Comparison of ENCODE assay signal across 11 cellular contexts in the genomic region with DNA sequence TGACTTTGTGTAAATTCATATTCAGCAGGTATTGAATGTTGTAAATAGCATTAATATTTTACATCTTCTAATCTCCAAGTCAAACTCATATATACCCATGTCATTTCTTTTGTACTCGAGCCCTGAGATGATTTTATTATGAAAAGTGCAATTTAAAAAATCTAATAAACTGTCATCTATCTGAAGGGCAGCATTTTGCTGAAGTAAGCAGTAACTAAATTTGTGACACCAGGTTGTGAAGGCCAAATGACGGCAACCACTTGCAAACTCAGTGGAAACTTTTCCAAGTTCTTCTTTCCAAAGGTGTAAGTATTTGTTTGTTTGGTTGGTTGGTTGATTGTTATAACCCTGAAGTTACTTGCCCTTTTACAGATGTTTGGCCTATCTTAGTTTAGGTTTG.
"Had no signal": no experiment of that assay in that cellular context is flagged by ENCODE, and none has a peak within 500 bp of the region (broad histone marks: within the 10 kb centered on the region; RNA-seq: fewer than 3 reads in every experiment).

No MANE protein-coding gene starts in this region.

- H3K4me1 ChIP-seq: HAP-1 had no signal

- H3K4me2 ChIP-seq: GM23338 had no signal

- H3K9ac ChIP-seq: GM23248 had no signal

- DNase-seq: GM23248, GOT3, H7, H9, HCEC 1CT, HFFc6 had no signal

- FAIRE-seq: H1, H54 had no signal

- ATAC-seq: GM23338, HCT116 had no signal

- H3K36me3 ChIP-seq: HAP-1 had no signal

- H3K4me3 ChIP-seq: GM23248, GM23338, HAP-1 had no signal

- H3K9me3 ChIP-seq: HAP-1 had no signal

- H3K27ac ChIP-seq: GM23248 had no signal

- H2AFZ ChIP-seq: GM23248, GM23338 had no signal
